Comparison of ENCODE assay signal across 8 cellular contexts in genomic region chr7:42493436-42494198, GRCh38.
DNase-seq lines count a peak whose midpoint lies in the region; ATAC-seq and TF ChIP-seq lines count a peak whose summit lies in the region.

No MANE protein-coding gene starts in this region.

- no peaks in the 10 kb centered on the region for H3K36me3 ChIP-seq in hepatocyte (replicated peaks; ENCODE audit: insufficient read depth, low read depth)

- H3K4me3 ChIP-seq in astrocyte of the cerebellum (ENCODE audit: low read depth, low read length) (peak overlapping the region; percentile 44), hepatocyte (no peak overlapping the region)

- no peaks in the 10 kb centered on the region for H3K9me2 ChIP-seq in hepatocyte (replicated peaks; ENCODE audit: insufficient read depth)

- TF ChIP-seq CTCF in astrocyte of the cerebellum (IDR thresholded peaks at IDR 0.05; ENCODE audit: low read depth, low read length, missing control alignments) (no peak), hepatocyte (IDR thresholded peaks at IDR 0.05; ENCODE audit: poor library complexity) (no peak)

- in situ Hi-C loops in astrocyte of the cerebellum (cut with HindIII; ENCODE audit: low sequenced_read_pairs): no loop called here

- WGBS in hepatocyte (ENCODE audit: low lambda C conversion rate, missing lambda C conversion rate): 2% methylated on average over 29 of the region's 29 CpGs

- ATAC-seq in HG02870 (IDR thresholded peaks at IDR 0.05; ENCODE audit: unreplicated experiment): no peak

- H3K4me2 ChIP-seq in hepatocyte: peak overlapping the region; percentile 87

- H3K27ac ChIP-seq in hepatocyte: peak overlapping the region; percentile 60

- no peaks in the 10 kb centered on the region for H3K9me3 ChIP-seq in hepatocyte (ENCODE audit: low read depth)

- no peaks in the 10 kb centered on the region for H4K20me1 ChIP-seq in hepatocyte (ENCODE audit: insufficient read depth, poor library complexity, severe bottlenecking)

- DNase-seq in NCI-H2171 treated with DMSO at 0.1 percent for 48 hours (lab: John Stamatoyannopoulos, UW) (peak; percentile 2), NCI-H2171 (lab: John Stamatoyannopoulos, UW) (no peak), astrocyte of the cerebellum (ENCODE audit: low read depth) (peak; percentile 78), hepatocyte (ENCODE audit: low spot score) (peak; percentile 86), retina (peak; percentile 82), NCI-H2107 treated with DMSO at 0.1 percent for 48 hours (lab: John Stamatoyannopoulos, UW; ENCODE audit: unreplicated experiment) (no peak)
- DNase-seq in activated CD8-positive, alpha-beta memory T cell treated with anti-CD3 and anti-CD28 coated beads for 24 hours: no peak

- peaks cover 19% of the 10 kb centered on the region for H3K27me3 ChIP-seq in hepatocyte

- no peaks in the 10 kb centered on the region for H3K79me2 ChIP-seq in hepatocyte

- peaks cover 9% of the 10 kb centered on the region for H3K4me1 ChIP-seq in hepatocyte (ENCODE audit: insufficient read depth)

- peak overlapping the region; percentile 58 for H2AFZ ChIP-seq in hepatocyte

Comparison
In these comparisons a context has a peak if more than half of its experiments do, and no peak if none do; other contexts are left out.
1. DNase-seq: peak in NCI-H2171 treated with DMSO at 0.1 percent for 48 hours (single experiment), astrocyte of the cerebellum (single experiment), hepatocyte (single experiment) and retina (single experiment); none in NCI-H2171 (single experiment), activated CD8-positive, alpha-beta memory T cell treated with anti-CD3 and anti-CD28 coated beads for 24 hours (single experiment) and NCI-H2107 treated with DMSO at 0.1 percent for 48 hours (single experiment).